Comparison of ENCODE assay signal across 8 cellular contexts in genomic region chr17:11598274-11599221, GRCh38. TPM values are rescaled to one million over a fixed set of nuclear protein-coding genes. Genes with fewer than 3 reads are reported as not detected.
DNase-seq lines count a peak whose midpoint lies in the region; ATAC-seq and TF ChIP-seq lines count a peak whose summit lies in the region.

A gene with protein sequence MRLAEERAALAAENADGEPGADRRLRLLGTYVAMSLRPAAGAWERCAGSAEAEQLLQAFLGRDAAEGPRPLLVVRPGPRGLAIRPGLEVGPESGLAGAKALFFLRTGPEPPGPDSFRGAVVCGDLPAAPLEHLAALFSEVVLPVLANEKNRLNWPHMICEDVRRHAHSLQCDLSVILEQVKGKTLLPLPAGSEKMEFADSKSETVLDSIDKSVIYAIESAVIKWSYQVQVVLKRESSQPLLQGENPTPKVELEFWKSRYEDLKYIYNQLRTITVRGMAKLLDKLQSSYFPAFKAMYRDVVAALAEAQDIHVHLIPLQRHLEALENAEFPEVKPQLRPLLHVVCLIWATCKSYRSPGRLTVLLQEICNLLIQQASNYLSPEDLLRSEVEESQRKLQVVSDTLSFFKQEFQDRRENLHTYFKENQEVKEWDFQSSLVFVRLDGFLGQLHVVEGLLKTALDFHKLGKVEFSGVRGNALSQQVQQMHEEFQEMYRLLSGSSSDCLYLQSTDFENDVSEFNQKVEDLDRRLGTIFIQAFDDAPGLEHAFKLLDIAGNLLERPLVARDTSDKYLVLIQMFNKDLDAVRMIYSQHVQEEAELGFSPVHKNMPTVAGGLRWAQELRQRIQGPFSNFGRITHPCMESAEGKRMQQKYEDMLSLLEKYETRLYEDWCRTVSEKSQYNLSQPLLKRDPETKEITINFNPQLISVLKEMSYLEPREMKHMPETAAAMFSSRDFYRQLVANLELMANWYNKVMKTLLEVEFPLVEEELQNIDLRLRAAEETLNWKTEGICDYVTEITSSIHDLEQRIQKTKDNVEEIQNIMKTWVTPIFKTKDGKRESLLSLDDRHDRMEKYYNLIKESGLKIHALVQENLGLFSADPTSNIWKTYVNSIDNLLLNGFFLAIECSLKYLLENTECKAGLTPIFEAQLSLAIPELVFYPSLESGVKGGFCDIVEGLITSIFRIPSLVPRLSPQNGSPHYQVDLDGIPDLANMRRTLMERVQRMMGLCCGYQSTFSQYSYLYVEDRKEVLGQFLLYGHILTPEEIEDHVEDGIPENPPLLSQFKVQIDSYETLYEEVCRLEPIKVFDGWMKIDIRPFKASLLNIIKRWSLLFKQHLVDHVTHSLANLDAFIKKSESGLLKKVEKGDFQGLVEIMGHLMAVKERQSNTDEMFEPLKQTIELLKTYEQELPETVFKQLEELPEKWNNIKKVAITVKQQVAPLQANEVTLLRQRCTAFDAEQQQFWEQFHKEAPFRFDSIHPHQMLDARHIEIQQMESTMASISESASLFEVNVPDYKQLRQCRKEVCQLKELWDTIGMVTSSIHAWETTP (N-terminal part only) (plus strand): TSS chr17:11598470. CDS start chr17:11598499, 29 bp downstream.

- H4K8ac ChIP-seq in H9 (replicated peaks; ENCODE audit: insufficient read length, low read depth, low read length): no peak within 1 kb of the TSS

- peak within 1 kb of the TSS; percentile 63 to 73 for H3K4me3 Mint-ChIP-seq in H9

- no peaks in the 10 kb centered on the region for H3K23me2 ChIP-seq in H9 (ENCODE audit: insufficient read length, low read depth, low read length, poor library complexity, severe bottlenecking)

- H3K4me3 ChIP-seq in Peyer's patch (peak within 1 kb of the TSS; percentile 33 to 64 (median 45)), stomach smooth muscle (ENCODE audit: low read length in 2 of 2) (peak within 1 kb of the TSS; percentile 60 to 72)

- no peak within 1 kb of the TSS for H4K91ac ChIP-seq in H9 (ENCODE audit: insufficient read length, low read depth, low read length)

- H2AFZ ChIP-seq in H9 (ENCODE audit: low read length): peak within 1 kb of the TSS; percentile 83

- peaks cover 14% of the 10 kb centered on the region for H3K27me3 Mint-ChIP-seq in H9 (ENCODE audit: low read depth)

- H3K4me1 Mint-ChIP-seq in H9: peaks cover 7 to 11% of the 10 kb centered on the region in 2 experiments

- no peak within 1 kb of the TSS for H2BK15ac ChIP-seq in H9 (ENCODE audit: low read depth, low read length)

- H2BK20ac ChIP-seq in H9 (ENCODE audit: low read depth, low read length, poor library complexity, severe bottlenecking): no peak within 1 kb of the TSS

- H3K36me3 ChIP-seq in Peyer's patch (no peaks in the 10 kb centered on the region), stomach smooth muscle (ENCODE audit: control insufficient read depth in 2 of 2, insufficient read depth in 2 of 2, low read length in 2 of 2) (no peaks in the 10 kb centered on the region)

- no peak within 1 kb of the TSS for H4K5ac ChIP-seq in H9 (ENCODE audit: insufficient read length, low read depth, low read length)

- no peak within 1 kb of the TSS for H3K56ac ChIP-seq in H9 (ENCODE audit: insufficient read length, low read depth, low read length)

- H2BK5ac ChIP-seq in H9 (ENCODE audit: insufficient read length, low read length): no peak within 1 kb of the TSS

- no peaks in the 10 kb centered on the region for H3K27me3 ChIP-seq in H9 (ENCODE audit: insufficient read depth, low read length)
- H3K27me3 ChIP-seq in Peyer's patch: no peaks in the 10 kb centered on the region
- peaks cover 0 to 2% of the 10 kb centered on the region in 2 donors for H3K27me3 ChIP-seq in stomach smooth muscle (ENCODE audit: control insufficient read depth in 1 of 2, insufficient read depth in 2 of 2, low read length in 2 of 2)

- H3K23ac ChIP-seq in H9 (ENCODE audit: insufficient read length, low read depth, low read length): no peak within 1 kb of the TSS

- H3T11ph ChIP-seq in H9 (ENCODE audit: low read length): no peak within 1 kb of the TSS

- WGBS in H9 (ENCODE audit: extremely low coverage, insufficient read length, low lambda C conversion rate): no CpG with 5 or more reads among the region's 84 CpGs

- no peak for ATAC-seq in GM21529 (IDR thresholded peaks at IDR 0.05; ENCODE audit: unreplicated experiment)

- no peaks in the 10 kb centered on the region for H3K9me3 ChIP-seq in H9 (ENCODE audit: control insufficient read depth, low read depth, low read length)
- no peaks in the 10 kb centered on the region for H3K9me3 ChIP-seq in Peyer's patch
- H3K9me3 ChIP-seq in stomach smooth muscle (ENCODE audit: control insufficient read depth in 2 of 2, low read length in 2 of 2): peaks cover 0 to 4% of the 10 kb centered on the region in 2 donors

- H3K4ac ChIP-seq in H9 (ENCODE audit: low read depth, low read length): no peak within 1 kb of the TSS

- no peaks in the 10 kb centered on the region for H3K9me3 Mint-ChIP-seq in H9

- no peaks in the 10 kb centered on the region for H3K79me1 ChIP-seq in H9 (ENCODE audit: insufficient read depth, low read depth, low read length, poor library complexity, severe bottlenecking)

- no peaks in the 10 kb centered on the region for H3K36me3 Mint-ChIP-seq in H9 (ENCODE audit: insufficient read depth in 1 of 3, low read depth in 3 of 3)

- no peak within 1 kb of the TSS for H2AK5ac ChIP-seq in H9 (ENCODE audit: insufficient read length, low read length)

- TF ChIP-seq CTCF in H9 (conservative IDR thresholded peaks at IDR 0.05) (no peak), Peyer's patch (IDR thresholded peaks at IDR 0.05) (no peak)

- peak; percentile 99 for DNase-seq in H9
- peak; percentile 60 to 95 (median 94) for DNase-seq in Peyer's patch
- DNase-seq in epithelial cell of prostate (ENCODE audit: low read depth, low spot score): peak; percentile 55
- DNase-seq in medulla oblongata (ENCODE audit: extremely low spot score): peak; percentile 93
- no peak for DNase-seq in NCI-H1694 treated with DMSO at 0.1 percent for 48 hours (lab: John Stamatoyannopoulos, UW)
- no peak for DNase-seq in HCEC 1CT

- H2BK120ac ChIP-seq in H9 (ENCODE audit: low read depth, low read length, poor library complexity, severe bottlenecking): no peak within 1 kb of the TSS

- H3K9ac ChIP-seq in H9 (ENCODE audit: extremely low read depth, insufficient read length, low read length): no peak within 1 kb of the TSS
- H3K9ac ChIP-seq in stomach smooth muscle (ENCODE audit: low read length in 2 of 2): peak within 1 kb of the TSS; percentile 5 to 45

- H3K18ac ChIP-seq in H9 (ENCODE audit: insufficient read length, low read depth, low read length): no peak within 1 kb of the TSS

- no peak within 1 kb of the TSS for H2BK12ac ChIP-seq in H9 (ENCODE audit: insufficient read length, low read depth, low read length)

- no peaks in the 10 kb centered on the region for H3K79me2 ChIP-seq in H9 (ENCODE audit: insufficient read depth, low read length)

- H3K27ac ChIP-seq in H9 (ENCODE audit: insufficient read length, low read depth, low read length) (no peak within 1 kb of the TSS), Peyer's patch (peak within 1 kb of the TSS; percentile 27 to 71 (median 54)), epithelial cell of prostate (no peak within 1 kb of the TSS), stomach smooth muscle (ENCODE audit: low read length) (no peak within 1 kb of the TSS)

- peak within 1 kb of the TSS; percentile 61 for H3K4me2 ChIP-seq in H9 (ENCODE audit: insufficient read depth, insufficient read length, low read length)

- H4K20me1 ChIP-seq in H9 (ENCODE audit: control insufficient read depth, insufficient read depth, insufficient read length): no peaks in the 10 kb centered on the region

- no peak for TF ChIP-seq POLR2A in Peyer's patch (IDR thresholded peaks at IDR 0.05)

- H3K27ac Mint-ChIP-seq in H9: no peak within 1 kb of the TSS

- H3K4me1 ChIP-seq in H9 (ENCODE audit: insufficient read depth, low read length) (no peaks in the 10 kb centered on the region), Peyer's patch (peaks cover 0 to 11% (median 0%) of the 10 kb centered on the region in 4 donors), stomach smooth muscle (ENCODE audit: control insufficient read depth, insufficient read depth, low read length) (peaks cover 4% of the 10 kb centered on the region)

- no peak within 1 kb of the TSS for H3K14ac ChIP-seq in H9 (ENCODE audit: insufficient read depth, low read length)

RNA-seq across cellular contexts. Expression of the gene that starts here (rescaled TPM):
- 0.22 and 0.24 TPM in 2 replicates for total RNA-seq in H9 (2021)
- total RNA-seq in Peyer's patch: under 1 TPM in 2 of 4 donors, not detected in 2; 0.13 to 0.19 TPM

Comparison
In these comparisons a context has a peak if more than half of its experiments do, and no peak if none do; other contexts are left out.
1. Peak in DNase-seq and H3K4me2 ChIP-seq in H9; RNA of the gene not detected or under 1 TPM.
2. Peak in DNase-seq, H3K4me3 ChIP-seq and H3K27ac ChIP-seq in Peyer's patch; RNA of the gene not detected or under 1 TPM.
3. DNase-seq: peak in epithelial cell of prostate (single experiment) and medulla oblongata (single experiment); none in NCI-H1694 treated with DMSO at 0.1 percent for 48 hours (single experiment) and HCEC 1CT (single experiment).